In genomic region chr1:46643368-46643775, GRCh38 we compare ENCODE assay signal across 9 cellular contexts. TPM values are rescaled to one million over a fixed set of nuclear protein-coding genes. Genes with fewer than 3 reads are reported as not detected.
A peak's percentile ranks its signal among the peaks of the same experiment; 100 is the strongest.
DNase-seq lines count a peak whose midpoint lies in the region; FAIRE-seq and TF ChIP-seq lines count a peak whose summit lies in the region.
"Had no signal": no experiment of that assay in that cellular context is flagged by ENCODE, and none has a peak within 500 bp of the region (broad histone marks: within the 10 kb centered on the region; RNA-seq: fewer than 3 reads in every experiment).

No MANE protein-coding gene starts in this region.

- H3K4me3 Mint-ChIP-seq in Calu3 (ENCODE audit: low read depth, unreplicated experiment), result no peak overlapping the region
- H3K4me3 Mint-ChIP-seq: central memory CD8-positive, alpha-beta T cell had no signal

- CTCF ChIA-PET in Calu3 (lab: Charles Lee), result interaction anchor here (0.7 kb wide), 1 partner anchor 91 kb away, joined by 3 read pairs; no protein-coding TSS in a partner anchor

- no peak overlapping the region for H4K91ac ChIP-seq in mesenchymal stem cell (ENCODE audit: low read length)

- no peak for FAIRE-seq in small intestine (lab: Jason Lieb, UNC)

- H3K4me3 ChIP-seq in mesenchymal stem cell (ENCODE audit: insufficient read depth in 1 of 2, low read depth in 1 of 2, low read length in 2 of 2) (no peak overlapping the region), small intestine (ENCODE audit: low read depth in 1 of 2, low read length in 2 of 2) (no peak overlapping the region)

- no peak overlapping the region for H2AK5ac ChIP-seq in mesenchymal stem cell (ENCODE audit: low read length, severe bottlenecking)

- H3K9me3 ChIP-seq in mesenchymal stem cell (ENCODE audit: control insufficient read depth, low read length) (peaks cover 9% of the 10 kb centered on the region), small intestine (ENCODE audit: control insufficient read depth, low read depth) (no peaks in the 10 kb centered on the region)

- no peak overlapping the region for H3K4ac ChIP-seq in mesenchymal stem cell (ENCODE audit: low read depth in 1 of 2, low read length in 2 of 2)

- H3K4me1 Mint-ChIP-seq in Calu3 (ENCODE audit: low read depth, unreplicated experiment), result peaks cover 22% of the 10 kb centered on the region
- H3K4me1 Mint-ChIP-seq: central memory CD8-positive, alpha-beta T cell had no signal

- H3K27ac ChIP-seq in mesenchymal stem cell (ENCODE audit: low read length, poor library complexity, severe bottlenecking) (peak overlapping the region; percentile 81), small intestine (ENCODE audit: low read depth in 1 of 2, low read length in 1 of 2) (no peak overlapping the region)

- H3K14ac ChIP-seq in mesenchymal stem cell (ENCODE audit: low read length in 2 of 2), result no peak overlapping the region

- H3K9me3 Mint-ChIP-seq in Calu3 (ENCODE audit: low read depth, unreplicated experiment), result no peaks in the 10 kb centered on the region
- H3K9me3 Mint-ChIP-seq: central memory CD8-positive, alpha-beta T cell had no signal

- no peak overlapping the region for H4K8ac ChIP-seq in mesenchymal stem cell (ENCODE audit: low read length)

- no peak overlapping the region for H3K4me2 ChIP-seq in mesenchymal stem cell (ENCODE audit: low read length, poor library complexity, severe bottlenecking)

- TF ChIP-seq CTCF in Calu3 (IDR thresholded peaks at IDR 0.05; ENCODE audit: unreplicated experiment), result no peak

- no peak overlapping the region for H3K23ac ChIP-seq in mesenchymal stem cell (ENCODE audit: low read length in 2 of 2)

- no peaks in the 10 kb centered on the region for H3K36me3 Mint-ChIP-seq in Calu3 (ENCODE audit: insufficient read depth, unreplicated experiment)

- no peak overlapping the region for H2BK5ac ChIP-seq in mesenchymal stem cell (ENCODE audit: low read depth, low read length, poor library complexity, severe bottlenecking)

- H2BK120ac ChIP-seq in mesenchymal stem cell (ENCODE audit: low read depth, low read length), result no peak overlapping the region

- no peaks in the 10 kb centered on the region for H3K27me3 Mint-ChIP-seq in Calu3 (ENCODE audit: unreplicated experiment)
- H3K27me3 Mint-ChIP-seq: central memory CD8-positive, alpha-beta T cell had no signal

- H3K27me3 ChIP-seq in mesenchymal stem cell (ENCODE audit: control insufficient read depth in 1 of 2, insufficient read depth in 1 of 2, low read length in 2 of 2), result no peaks in the 10 kb centered on the region
- no peaks in the 10 kb centered on the region for H3K27me3 ChIP-seq in small intestine (ENCODE audit: control insufficient read depth in 2 of 2, insufficient read depth in 2 of 2, low read length in 2 of 2)

- BruUV-seq in Calu3 (replicated peaks; lab: Mats Ljungman, UMichigan), result no TSS peak

- H3K27ac Mint-ChIP-seq in Calu3 (ENCODE audit: unreplicated experiment), result no peak overlapping the region

- DNase-seq in Calu3 (peak; percentile 13), NCI-H2029 treated with DMSO at 0.1 percent for 48 hours (lab: John Stamatoyannopoulos, UW) (peak; percentile 96), brain pericyte (ENCODE audit: low read depth, low spot score) (peak; percentile 42), mesenchymal stem cell (peak; percentile 94), midbrain (lab: John Stamatoyannopoulos, UW) (no peak), small intestine (no peak), putamen (ENCODE audit: low spot score) (no peak)
- DNase-seq in activated CD4-positive, alpha-beta T cell treated with anti-CD3 and anti-CD28 coated beads for 1 hour, result no peak

- H3K18ac ChIP-seq in mesenchymal stem cell (ENCODE audit: low read depth in 1 of 2, low read length in 2 of 2), result no peak overlapping the region

- no peak overlapping the region for H2BK15ac ChIP-seq in mesenchymal stem cell (ENCODE audit: low read depth, poor library complexity, severe bottlenecking)

- H2AFZ ChIP-seq in mesenchymal stem cell (ENCODE audit: low read depth, low read length), result no peak overlapping the region

- H3K9ac ChIP-seq in mesenchymal stem cell (ENCODE audit: low read length), result peak overlapping the region; percentile 28

- H3K4me1 ChIP-seq in mesenchymal stem cell (ENCODE audit: control insufficient read depth, insufficient read depth, low read depth, low read length), result no peaks in the 10 kb centered on the region
- no peaks in the 10 kb centered on the region for H3K4me1 ChIP-seq in small intestine (ENCODE audit: control insufficient read depth in 2 of 2, insufficient read depth in 1 of 2, low read depth in 1 of 2, low read length in 1 of 2)

- intact Hi-C loops in Calu3 (cut with micrococcal nuclease; ENCODE audit: unreplicated experiment), result no loop called here

- peaks cover 2% of the 10 kb centered on the region for H3K79me1 ChIP-seq in mesenchymal stem cell (replicated peaks; ENCODE audit: low read length, poor library complexity, severe bottlenecking)

- H3K36me3 ChIP-seq in mesenchymal stem cell (ENCODE audit: control insufficient read depth in 1 of 2, insufficient read depth in 2 of 2, low read depth in 1 of 2, low read length in 2 of 2) (peaks cover 5 to 25% of the 10 kb centered on the region in 2 experiments), small intestine (ENCODE audit: control insufficient read depth in 2 of 2, insufficient read depth in 2 of 2, low read length in 2 of 2) (peaks cover 0 to 3% of the 10 kb centered on the region in 2 donors)

- H2BK12ac ChIP-seq in mesenchymal stem cell (ENCODE audit: low read length in 2 of 2), result no peak overlapping the region

RNA-seq across cellular contexts. Expression of gene ATPAF1, which starts 24.8 kb away (rescaled TPM):
- 33.9 and 34.5 TPM in 2 replicates for total RNA-seq in Calu3 (2022)
- polyA plus RNA-seq in mesenchymal stem cell (2013, experiment 1 of 2), result 27.3 TPM
- 27.5 TPM for polyA plus RNA-seq in mesenchymal stem cell (2013, experiment 2 of 2)
- polyA plus RNA-seq in small intestine, result 10 to 100 TPM; 23.0 to 37.4 (median 31.8) TPM

RNA-seq across cellular contexts. Expression of gene MOB3C, which starts 26.8 kb away (rescaled TPM):
- total RNA-seq in Calu3 (2022), result 8.3 and 9.3 TPM in 2 replicates
- polyA plus RNA-seq in mesenchymal stem cell (2013, experiment 1 of 2), result 5.6 TPM
- polyA plus RNA-seq in mesenchymal stem cell (2013, experiment 2 of 2), result 5.8 TPM
- polyA plus RNA-seq in small intestine, result 10 to 100 TPM in 1 of 3 donors, 1 to 10 TPM in 2; 7.8 to 10.0 (median 8.9) TPM

RNA-seq across cellular contexts. Expression of gene TEX38, which starts 28.3 kb away (rescaled TPM):
- not detected in 2 replicates for total RNA-seq in Calu3 (2022)
- polyA plus RNA-seq in mesenchymal stem cell (2013, experiment 1 of 2), result not detected
- polyA plus RNA-seq in mesenchymal stem cell (2013, experiment 2 of 2), result not detected
- not detected for polyA plus RNA-seq in small intestine

RNA-seq across cellular contexts. Expression of gene MKNK1, which starts 39.3 kb away (rescaled TPM):
- total RNA-seq in Calu3 (2022), result 29.6 and 32.0 TPM in 2 replicates
- polyA plus RNA-seq in mesenchymal stem cell (2013, experiment 1 of 2), result 25.8 TPM
- 27.8 TPM for polyA plus RNA-seq in mesenchymal stem cell (2013, experiment 2 of 2)
- polyA plus RNA-seq in small intestine, result 10 to 100 TPM; 20.2 to 42.5 (median 35.4) TPM

Comparison
In these comparisons a context has a peak if more than half of its experiments do, and no peak if none do; other contexts are left out.
1. DNase-seq: peak in Calu3 (single experiment), NCI-H2029 treated with DMSO at 0.1 percent for 48 hours (single experiment), brain pericyte (single experiment) and mesenchymal stem cell (single experiment); none in midbrain (single experiment), small intestine (single experiment), putamen (single experiment) and activated CD4-positive, alpha-beta T cell treated with anti-CD3 and anti-CD28 coated beads for 1 hour (single experiment).